Comparison of ENCODE assay signal across 27 cellular contexts in genomic region chr9:79946718-79947117, GRCh38.
DNase-seq lines count a peak whose midpoint lies in the region; ATAC-seq, FAIRE-seq and TF ChIP-seq lines count a peak whose summit lies in the region.
"Had no signal": no experiment of that assay in that cellular context is flagged by ENCODE, and none has a peak within 500 bp of the region (broad histone marks: within the 10 kb centered on the region; RNA-seq: fewer than 3 reads in every experiment).

No MANE protein-coding gene starts in this region.

- no peak for TF ChIP-seq CTCF in astrocyte (IDR thresholded peaks at IDR 0.05; ENCODE audit: insufficient read depth, low read depth, low read length)
- no peak for TF ChIP-seq CTCF in fibroblast of the aortic adventitia (IDR thresholded peaks at IDR 0.05; ENCODE audit: insufficient read depth, low read length)

- intact Hi-C loops in sciatic nerve (cut with DNase I): no loop called here

- H3K9ac ChIP-seq in astrocyte (ENCODE audit: low read length): no peak overlapping the region
- H3K9ac ChIP-seq: KMS-11, parathyroid adenoma had no signal

- no peaks in the 10 kb centered on the region for H3K36me3 ChIP-seq in astrocyte (ENCODE audit: insufficient read depth, low read length)
- H3K36me3 ChIP-seq: ascending aorta, sigmoid colon had no signal

- H3K4me3 ChIP-seq in astrocyte (ENCODE audit: insufficient read depth, low read depth, low read length) (no peak overlapping the region), fibroblast of the aortic adventitia (ENCODE audit: low read depth, low read length) (no peak overlapping the region)
- H3K4me3 ChIP-seq: ascending aorta, lung, sigmoid colon had no signal

- no peak overlapping the region for H3K4me2 ChIP-seq in astrocyte (ENCODE audit: low read length)
- H3K4me2 ChIP-seq: KMS-11 had no signal

- no peak for TF ChIP-seq POLR2A in H54 (IDR thresholded peaks at IDR 0.05; ENCODE audit: low read depth, low read length)

- ATAC-seq in sciatic nerve (peak; percentile 66), HG03025 (IDR thresholded peaks at IDR 0.05; ENCODE audit: low FRiP score, unreplicated experiment) (no peak)
- ATAC-seq in natural killer cell treated with Interleukin-12 subunit alpha and Interleukin-12 subunit beta and Interleukin-15 and Interleukin-18, amount 100 ng/mL, for 72 hours: no peak
- ATAC-seq: activated T-cell treated with anti-CD3 and anti-CD28 coated beads, Interleukin-2, amount 50 U/mL, for 72 hours; naive thymus-derived CD8-positive, alpha-beta T cell had no signal

- FAIRE-seq in H54 (lab: Jason Lieb, UNC) (peak; percentile 69), astrocyte (lab: Jason Lieb, UNC) (no peak)
- FAIRE-seq: frontal cortex had no signal

- no peaks in the 10 kb centered on the region for H3K79me2 ChIP-seq in astrocyte (ENCODE audit: insufficient read depth, low read length)
- H3K79me2 ChIP-seq: parathyroid adenoma had no signal

- H3K4me3 Mint-ChIP-seq in astrocyte (ENCODE audit: unreplicated experiment): no peak overlapping the region
- H3K4me3 Mint-ChIP-seq in natural killer cell treated with Interleukin-12 subunit alpha and Interleukin-12 subunit beta and Interleukin-15 and Interleukin-18, amount 100 ng/mL, for 72 hours: no peak overlapping the region
- H3K4me3 Mint-ChIP-seq: activated naive CD4-positive, alpha-beta T cell treated with anti-CD3 and anti-CD28 coated beads, Interleukin-2, amount 10 ng/mL, durations not matched to agents 7 days and 5 days; activated T-cell treated with anti-CD3 and anti-CD28 coated beads, Interleukin-2, amount 50 U/mL, for 72 hours; CD4-positive, alpha-beta memory T cell; H9; naive thymus-derived CD8-positive, alpha-beta T cell had no signal

- no peak for DNase-seq in H54 (ENCODE audit: insufficient read length, low spot score)
- DNase-seq in astrocyte (ENCODE audit: low read depth): peak; percentile 28
- DNase-seq in fibroblast of the aortic adventitia (ENCODE audit: low read depth): peak; percentile 18
- peak; percentile 61 for DNase-seq in sciatic nerve (ENCODE audit: low spot score)
- DNase-seq in activated CD4-positive, alpha-beta T cell treated with anti-CD3 and anti-CD28 coated beads, Interleukin-2, amount 50 U/mL, for 48 hours: no peak
- no peak for DNase-seq in natural killer cell treated with Interleukin-12 subunit alpha and Interleukin-12 subunit beta and Interleukin-15 and Interleukin-18, amount 100 ng/mL, for 72 hours (ENCODE audit: low spot score)
- DNase-seq: activated CD4-positive, CD25-positive, alpha-beta regulatory T cell treated with anti-CD3 and anti-CD28 coated beads, Interleukin-2, amount 50 U/mL, for 72 hours; activated CD8-positive, alpha-beta memory T cell treated with anti-CD3 and anti-CD28 coated beads for 24 hours; activated naive CD4-positive, alpha-beta T cell treated with anti-CD3 and anti-CD28 coated beads, Interleukin-2, amount 10 ng/mL, durations not matched to agents 7 days and 5 days; activated T-cell treated with anti-CD3 and anti-CD28 coated beads, Interleukin-2, amount 50 U/mL, for 72 hours; CD4-positive, alpha-beta memory T cell; DMS79 treated with DMSO at 0.1 percent for 48 hours; H9; islet precursor cell; naive thymus-derived CD8-positive, alpha-beta T cell; NCI-H1048; NCI-H2029 treated with DMSO at 0.1 percent for 48 hours; NCI-H510A; sigmoid colon; stimulated activated naive CD4-positive, alpha-beta T cell; T1000 had no signal

- no peaks in the 10 kb centered on the region for H3K4me1 Mint-ChIP-seq in astrocyte (ENCODE audit: low read depth, unreplicated experiment)
- H3K4me1 Mint-ChIP-seq in natural killer cell treated with Interleukin-12 subunit alpha and Interleukin-12 subunit beta and Interleukin-15 and Interleukin-18, amount 100 ng/mL, for 72 hours (ENCODE audit: low read depth in 2 of 2): no peaks in the 10 kb centered on the region
- H3K4me1 Mint-ChIP-seq: activated naive CD4-positive, alpha-beta T cell treated with anti-CD3 and anti-CD28 coated beads, Interleukin-2, amount 10 ng/mL, durations not matched to agents 7 days and 5 days; CD4-positive, alpha-beta memory T cell; H9; naive thymus-derived CD8-positive, alpha-beta T cell had no signal

- no peaks in the 10 kb centered on the region for H4K20me1 ChIP-seq in astrocyte (ENCODE audit: insufficient read depth, low read length)

- peaks cover 2% of the 10 kb centered on the region for H3K27me3 Mint-ChIP-seq in astrocyte (ENCODE audit: low read depth, unreplicated experiment)
- H3K27me3 Mint-ChIP-seq in natural killer cell treated with Interleukin-12 subunit alpha and Interleukin-12 subunit beta and Interleukin-15 and Interleukin-18, amount 100 ng/mL, for 72 hours: no peaks in the 10 kb centered on the region
- H3K27me3 Mint-ChIP-seq: activated naive CD4-positive, alpha-beta T cell treated with anti-CD3 and anti-CD28 coated beads, Interleukin-2, amount 10 ng/mL, durations not matched to agents 7 days and 5 days; CD4-positive, alpha-beta memory T cell; naive thymus-derived CD8-positive, alpha-beta T cell had no signal

- no peaks in the 10 kb centered on the region for H3K9me3 ChIP-seq in astrocyte (ENCODE audit: insufficient read depth, low read depth, low read length)
- H3K9me3 ChIP-seq: ascending aorta, sigmoid colon had no signal

- no peaks in the 10 kb centered on the region for H3K27me3 ChIP-seq in astrocyte (ENCODE audit: insufficient read depth, low read length)
- H3K27me3 ChIP-seq: ascending aorta, sigmoid colon had no signal

- no peaks in the 10 kb centered on the region for H3K9me3 Mint-ChIP-seq in astrocyte (ENCODE audit: unreplicated experiment)
- no peaks in the 10 kb centered on the region for H3K9me3 Mint-ChIP-seq in natural killer cell treated with Interleukin-12 subunit alpha and Interleukin-12 subunit beta and Interleukin-15 and Interleukin-18, amount 100 ng/mL, for 72 hours
- H3K9me3 Mint-ChIP-seq: activated naive CD4-positive, alpha-beta T cell treated with anti-CD3 and anti-CD28 coated beads, Interleukin-2, amount 10 ng/mL, durations not matched to agents 7 days and 5 days; activated T-cell treated with anti-CD3 and anti-CD28 coated beads, Interleukin-2, amount 50 U/mL, for 72 hours; CD4-positive, alpha-beta memory T cell; H9; naive thymus-derived CD8-positive, alpha-beta T cell had no signal

- H3K36me3 Mint-ChIP-seq in astrocyte (ENCODE audit: low read depth, unreplicated experiment): no peaks in the 10 kb centered on the region
- no peaks in the 10 kb centered on the region for H3K36me3 Mint-ChIP-seq in natural killer cell treated with Interleukin-12 subunit alpha and Interleukin-12 subunit beta and Interleukin-15 and Interleukin-18, amount 100 ng/mL, for 72 hours
- H3K36me3 Mint-ChIP-seq: activated naive CD4-positive, alpha-beta T cell treated with anti-CD3 and anti-CD28 coated beads, Interleukin-2, amount 10 ng/mL, durations not matched to agents 7 days and 5 days; CD4-positive, alpha-beta memory T cell; naive thymus-derived CD8-positive, alpha-beta T cell had no signal

- H3K27ac ChIP-seq in astrocyte (ENCODE audit: low read depth, low read length): no peak overlapping the region
- H3K27ac ChIP-seq: ascending aorta, KMS-11, parathyroid adenoma, sigmoid colon had no signal

- H3K4me1 ChIP-seq in astrocyte (ENCODE audit: insufficient read depth, low read length): no peaks in the 10 kb centered on the region
- H3K4me1 ChIP-seq: ascending aorta, parathyroid adenoma had no signal

- no peak overlapping the region for H2AFZ ChIP-seq in astrocyte (ENCODE audit: low read depth, low read length)
- H2AFZ ChIP-seq: parathyroid adenoma had no signal

- H3K27ac Mint-ChIP-seq in astrocyte (ENCODE audit: unreplicated experiment): no peak overlapping the region
- H3K27ac Mint-ChIP-seq in natural killer cell treated with Interleukin-12 subunit alpha and Interleukin-12 subunit beta and Interleukin-15 and Interleukin-18, amount 100 ng/mL, for 72 hours: no peak overlapping the region
- H3K27ac Mint-ChIP-seq: activated naive CD4-positive, alpha-beta T cell treated with anti-CD3 and anti-CD28 coated beads, Interleukin-2, amount 10 ng/mL, durations not matched to agents 7 days and 5 days; activated T-cell treated with anti-CD3 and anti-CD28 coated beads, Interleukin-2, amount 50 U/mL, for 72 hours; CD4-positive, alpha-beta memory T cell; H9; naive thymus-derived CD8-positive, alpha-beta T cell had no signal

Comparison
In these comparisons a context has a peak if more than half of its experiments do, and no peak if none do; other contexts are left out.
1. DNase-seq: peak in astrocyte (single experiment), fibroblast of the aortic adventitia (single experiment) and sciatic nerve (single experiment); none in H54 (single experiment), activated CD4-positive, alpha-beta T cell treated with anti-CD3 and anti-CD28 coated beads, Interleukin-2, amount 50 U/mL, for 48 hours (0 of 2) and natural killer cell treated with Interleukin-12 subunit alpha and Interleukin-12 subunit beta and Interleukin-15 and Interleukin-18, amount 100 ng/mL, for 72 hours (single experiment).